Comparison of ENCODE assay signal across 12 cellular contexts in the genomic region with DNA sequence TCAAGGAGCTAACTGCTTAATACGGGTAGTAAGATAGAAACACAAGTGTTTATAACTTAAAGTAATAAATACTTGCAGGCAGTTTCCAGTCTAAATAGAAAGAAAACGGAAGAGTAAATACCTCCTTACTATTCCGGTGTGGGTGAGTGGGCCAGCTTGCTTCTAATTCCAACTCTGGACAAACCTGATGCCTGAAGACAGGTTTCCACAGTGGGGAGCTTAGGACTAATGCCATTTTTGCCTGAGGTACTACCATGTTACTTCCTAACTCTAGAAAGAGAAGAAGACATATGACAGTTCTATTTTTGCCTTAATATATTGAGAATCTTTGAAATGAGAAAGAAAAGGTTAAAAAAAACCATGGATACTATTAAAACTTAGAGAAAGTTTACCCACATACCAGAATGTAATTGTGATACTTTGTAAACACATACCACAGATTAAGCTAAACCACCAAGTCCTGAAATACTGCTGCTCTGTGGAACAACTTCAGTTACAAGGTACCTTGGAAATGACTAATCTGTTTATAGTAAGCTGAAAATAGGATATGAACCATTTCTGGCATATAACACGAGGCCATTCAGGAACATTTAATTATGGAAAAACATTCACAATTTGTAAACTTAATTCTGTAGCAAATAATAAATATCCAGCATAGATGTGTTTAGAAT.
DNase-seq lines count a peak whose midpoint lies in the region; ATAC-seq, FAIRE-seq and TF ChIP-seq lines count a peak whose summit lies in the region.
"Had no signal": no experiment of that assay in that cellular context is flagged by ENCODE, and none has a peak within 500 bp of the region (broad histone marks: within the 10 kb centered on the region; RNA-seq: fewer than 3 reads in every experiment).

No MANE protein-coding gene starts in this region.

- no peak for ATAC-seq in GM12878
- no peak for ATAC-seq in HG02870 (IDR thresholded peaks at IDR 0.05; ENCODE audit: unreplicated experiment)
- no peak for ATAC-seq in GM21515 (IDR thresholded peaks at IDR 0.05; ENCODE audit: unreplicated experiment)
- ATAC-seq: left cardiac atrium; stimulated activated naive CD8-positive, alpha-beta T cell treated with anti-CD3 and anti-CD28 coated beads, Interleukin-15, Interleukin-2, amounts not matched to agents 100 U/mL and 50 U/mL, for 24 hours had no signal

- peaks cover 17 to 51% of the 10 kb centered on the region in 2 experiments for H3K36me3 ChIP-seq in GM12878 (ENCODE audit: control insufficient read depth in 2 of 2, insufficient read depth in 2 of 2, low read length in 1 of 2)

- TF ChIP-seq RAD21 in GM12878 (IDR thresholded peaks at IDR 0.05; ENCODE audit: insufficient read depth, low read depth, low read length): no peak

- H4K20me1 ChIP-seq in GM12878 (ENCODE audit: control insufficient read depth, insufficient read depth): no peaks in the 10 kb centered on the region

- DNase-seq in GM12891 (ENCODE audit: insufficient read length, low spot score) (no peak), GM12878 (ENCODE audit: low read depth, low spot score) (no peak), stromal cell of bone marrow (ENCODE audit: low read depth) (peak; percentile 12), DMS 273 (lab: John Stamatoyannopoulos, UW; ENCODE audit: unreplicated experiment) (no peak)
- DNase-seq: activated CD4-positive, alpha-beta T cell treated with anti-CD3 and anti-CD28 coated beads for 1 hour; activated T-cell treated with anti-CD3 and anti-CD28 coated beads, Interleukin-2, amount 50 U/mL, for 48 hours; DND-41; left cardiac atrium; stimulated activated naive CD8-positive, alpha-beta T cell treated with anti-CD3 and anti-CD28 coated beads, Interleukin-15, Interleukin-2, amounts not matched to agents 100 U/mL and 50 U/mL, for 24 hours had no signal

- POLR2A ChIA-PET in GM12878 (lab: Charles Lee): interaction anchor here (0.7 to 3.4 kb wide), 3 partner anchors 13 to 159 kb away, joined by 4 to 18 read pairs (median 4); no protein-coding TSS in a partner anchor

- no peaks in the 10 kb centered on the region for H3K27me3 ChIP-seq in GM12878 (replicated peaks in 1 of 2; ENCODE audit: control insufficient read depth in 2 of 2, insufficient read depth in 2 of 2, low read length in 1 of 2)

- peak; percentile 80 for FAIRE-seq in GM12891 (lab: Jason Lieb, UNC)
- no peak for FAIRE-seq in GM12878 (lab: Jason Lieb, UNC)
- FAIRE-seq in islet of Langerhans (lab: Jason Lieb, UNC): peak; percentile 41

- RAD21 ChIA-PET in GM12878 (lab: Charles Lee; ENCODE audit: unreplicated experiment): interaction anchor here (0.5 to 4.7 kb wide), 6 partner anchors 49 to 180 kb away, joined by 3 to 70 read pairs (median 4); a partner anchor contains a TSS

- intact Hi-C loops in GM12878 (cut with micrococcal nuclease; ENCODE audit: unreplicated experiment): loop anchor here (10.0 kb wide), 1 partner anchor 338 kb away; no protein-coding TSS in a partner anchor

- H3K9ac ChIP-seq in GM12878 (ENCODE audit: control insufficient read depth, insufficient read depth, low read length): no peak overlapping the region

- TF ChIP-seq CTCF in GM12878 (IDR thresholded peaks at IDR 0.05 in 2 of 3, conservative IDR thresholded peaks at IDR 0.05 in 1 of 3; ENCODE audit: control insufficient read depth in 2 of 3, extremely low read depth in 1 of 3, insufficient read depth in 1 of 3, low read depth in 3 of 3, low read length in 3 of 3): no peak

- no peaks in the 10 kb centered on the region for H3K9me3 ChIP-seq in GM12878 (replicated peaks; ENCODE audit: control insufficient read depth, insufficient read depth, low read length)

- H2AFZ ChIP-seq in GM12878 (ENCODE audit: control insufficient read depth, low read depth, low read length): no peak overlapping the region

- in situ Hi-C loops in GM12878 (cut with MboI): no loop called here

- 73% methylated on average over 4 of the region's 4 CpGs for WGBS in GM12878 (ENCODE audit: insufficient coverage, insufficient replicate concordance, low lambda C conversion rate, missing lambda C conversion rate)

- CTCF ChIA-PET in GM12878 (lab: Yijun Ruan, JAX): interaction anchor here (0.6 to 5.8 kb wide), 10 partner anchors 20 to 229 kb away, joined by 3 to 119 read pairs (median 5); a partner anchor contains a TSS

- no TSS peak for BruUV-seq in GM12878 (replicated peaks; lab: Mats Ljungman, UMichigan)

- H3K4me1 ChIP-seq in GM12878 (ENCODE audit: control insufficient read depth, insufficient read depth, low read length): peaks cover 29% of the 10 kb centered on the region

- SMC1A ChIA-PET in GM12878 (lab: Charles Lee; ENCODE audit: uncharacterized antibody, unreplicated experiment): interaction anchor here (0.8 to 4.3 kb wide), 11 partner anchors 14 to 245 kb away, joined by 3 to 45 read pairs (median 4); a partner anchor contains a TSS

- no peak overlapping the region; the same call in 1 of the 2 replicates for H3K27ac ChIP-seq in GM12878 (ENCODE audit: control insufficient read depth, insufficient read depth)

- TF ChIP-seq POLR2A in GM12891 (IDR thresholded peaks at IDR 0.05; ENCODE audit: low read depth, low read length) (no peak), GM12878 (IDR thresholded peaks at IDR 0.05; ENCODE audit: low read depth, low read length) (no peak)

- no peak overlapping the region for H3K4me2 ChIP-seq in GM12878 (ENCODE audit: control insufficient read depth, insufficient read depth)

- H3K79me2 ChIP-seq in GM12878 (ENCODE audit: control insufficient read depth, insufficient read depth, low read length): no peaks in the 10 kb centered on the region

- H3K4me3 ChIP-seq in GM12878: no peak overlapping the region

- TF ChIP-seq EP300 in GM12878 (IDR thresholded peaks at IDR 0.05; ENCODE audit: borderline replicate concordance in 1 of 2, control insufficient read depth in 1 of 2, low read depth in 2 of 2, low read length in 2 of 2): no peak

TF ChIP-seq in GM12891, 5 proteins besides CTCF, POLR2A, EP300 and RAD21:
- no peak for TF ChIP-seq SPI1 (IDR thresholded peaks at IDR 0.05; ENCODE audit: low read depth, low read length)
- no peak for TF ChIP-seq PAX5 (IDR thresholded peaks at IDR 0.05; ENCODE audit: insufficient read depth, low read length, severe bottlenecking)
- no peak for TF ChIP-seq TAF1 (IDR thresholded peaks at IDR 0.05; ENCODE audit: low read depth, low read length)
- TF ChIP-seq POU2F2 (IDR thresholded peaks at IDR 0.05; ENCODE audit: low read depth, low read length): no peak
- TF ChIP-seq POLR2AphosphoS5 (IDR thresholded peaks at IDR 0.05; ENCODE audit: low read depth, low read length): no peak
TF ChIP-seq in GM12891: peak in this region for 0.

TF ChIP-seq in GM12878, 131 proteins besides CTCF, POLR2A, EP300 and RAD21:
- TF ChIP-seq MEF2A (IDR thresholded peaks at IDR 0.05; ENCODE audit: insufficient read depth, low read depth, low read length) (peak; percentile 67; the same call in 1 of the 2 replicates), RUNX3 (IDR thresholded peaks at IDR 0.05; ENCODE audit: low read length) (peak; percentile 79), RBBP5 (conservative IDR thresholded peaks at IDR 0.05) (no peak), NFIC (IDR thresholded peaks at IDR 0.05; ENCODE audit: low read depth, low read length) (peak; percentile 47; the same call in 1 of the 2 replicates), JUNB (IDR thresholded peaks at IDR 0.05) (0 out of 2 replicates have a peak, but pooled peaks have one; percentile 29)
TF ChIP-seq in GM12878: peak in this region for 4.
